Comparison of ENCODE assay signal across 15 cellular contexts in the genomic region with DNA sequence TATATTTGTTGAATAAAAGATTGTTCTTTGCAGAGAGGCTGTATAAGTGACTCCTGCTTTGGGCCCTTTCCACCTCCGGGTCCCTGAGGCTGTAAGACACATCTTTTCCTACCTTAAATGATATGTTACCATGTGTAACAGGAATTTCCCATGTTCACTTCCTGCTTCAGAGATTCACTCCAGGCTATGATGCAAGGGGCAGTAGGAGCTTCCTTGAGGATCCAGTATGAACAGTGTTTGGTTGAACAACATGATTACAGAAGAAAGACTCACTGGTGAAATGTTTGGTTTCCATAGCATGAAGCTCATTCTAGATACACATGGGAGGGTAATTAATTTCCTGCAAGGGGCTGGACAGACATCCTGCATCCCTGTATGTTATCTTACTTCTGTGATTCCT. TPM values are rescaled to one million over a fixed set of nuclear protein-coding genes. Genes with fewer than 3 reads are reported as not detected.
"Had no signal": no experiment of that assay in that cellular context is flagged by ENCODE, and none has a peak within 500 bp of the region (broad histone marks: within the 10 kb centered on the region; RNA-seq: fewer than 3 reads in every experiment).

No MANE protein-coding gene starts in this region.

- H3K4me3 Mint-ChIP-seq: activated B cell treated with CpG ODN at 0.5 μM for 24 hours; activated CD4-positive, alpha-beta T cell treated with anti-CD3 and anti-CD28 coated beads, Interleukin-2, amount 10 ng/mL, durations not matched to agents 24 days and 14 days; effector memory CD8-positive, alpha-beta T cell; neural crest cell; T-helper 17 cell had no signal

- H3K4me1 Mint-ChIP-seq: activated B cell treated with CpG ODN at 0.5 μM for 24 hours; activated CD4-positive, alpha-beta T cell treated with anti-CD3 and anti-CD28 coated beads, Interleukin-2, amount 10 ng/mL, durations not matched to agents 24 days and 14 days; neural crest cell; T-helper 17 cell had no signal

- H3K9me3 Mint-ChIP-seq: activated B cell treated with CpG ODN at 0.5 μM for 24 hours; activated CD4-positive, alpha-beta T cell treated with anti-CD3 and anti-CD28 coated beads, Interleukin-2, amount 10 ng/mL, durations not matched to agents 24 days and 14 days; effector memory CD8-positive, alpha-beta T cell had no signal

- ATAC-seq: effector memory CD8-positive, alpha-beta T cell; left lung; T-helper 17 cell had no signal

- DNase-seq: activated B cell treated with CpG ODN at 0.5 μM for 24 hours; activated CD4-positive, alpha-beta T cell treated with anti-CD3 and anti-CD28 coated beads, Interleukin-2, amount 10 ng/mL, durations not matched to agents 24 days and 14 days; activated naive CD4-positive, alpha-beta T cell treated with Interleukin-2 at 50 U/mL for 16 hours; central memory CD4-positive, alpha-beta T cell; effector memory CD8-positive, alpha-beta T cell; foreskin fibroblast; head of caudate nucleus; left lung; sigmoid colon; stimulated activated CD4-positive, alpha-beta T cell treated with anti-CD3 and anti-CD28 coated beads, Interleukin-12 subunit alpha, Interleukin-12 subunit beta, amount 100 ng/mL, for 4 hours; stimulated activated naive CD4-positive, alpha-beta T cell treated with Interleukin-2 at 50 U/mL for 16 hours; T-helper 17 cell had no signal

- H3K27ac Mint-ChIP-seq: activated B cell treated with CpG ODN at 0.5 μM for 24 hours; activated CD4-positive, alpha-beta T cell treated with anti-CD3 and anti-CD28 coated beads, Interleukin-2, amount 10 ng/mL, durations not matched to agents 24 days and 14 days; effector memory CD8-positive, alpha-beta T cell; T-helper 17 cell had no signal

RNA-seq across cellular contexts. Expression of gene MRGPRX2, which starts 30.8 kb away (rescaled TPM):
- total RNA-seq: activated B cell treated with CpG ODN at 0.5 μM for 24 hours, left lung, neural crest cell, osteocyte, pulmonary artery endothelial cell, sigmoid colon, T-helper 17 cell had no signal
